7 cellular contexts compared by ENCODE assay signal in the genomic region with DNA sequence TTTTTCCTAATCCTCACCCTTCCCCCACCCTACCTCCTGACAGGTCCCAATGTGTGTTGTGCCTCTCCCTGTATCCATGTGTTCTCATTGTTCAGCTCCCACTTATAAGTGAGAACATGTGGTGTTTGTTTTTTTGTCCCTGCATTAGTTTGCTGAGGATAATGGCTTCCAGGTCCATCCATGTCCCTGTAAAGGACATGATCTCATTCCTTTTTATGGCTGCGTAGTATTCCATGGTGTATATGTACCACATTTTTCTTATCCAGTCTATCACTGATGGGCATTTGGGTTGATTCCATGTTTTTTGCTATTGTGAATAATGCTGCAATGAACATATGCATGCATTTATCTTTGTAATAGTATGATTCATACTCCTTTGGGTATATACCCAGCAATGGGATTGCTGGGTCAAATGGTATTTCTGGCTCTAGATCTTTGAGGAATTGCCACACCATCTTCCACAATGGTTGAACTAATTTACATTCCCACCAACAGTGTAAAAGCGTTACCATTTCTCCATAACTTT. TPM values are rescaled to one million over a fixed set of nuclear protein-coding genes. Genes with fewer than 3 reads are reported as not detected.
DNase-seq lines count a peak whose midpoint lies in the region; ATAC-seq, FAIRE-seq and TF ChIP-seq lines count a peak whose summit lies in the region.
"Not testable (repeated sequence)": the region's sequence is repeated elsewhere in the genome, so short reads cannot be mapped to it uniquely, and the experiment has no call there.

No MANE protein-coding gene starts in this region.

- TF ChIP-seq CTCF in HEK293 (tag by site-specific recombination; IDR thresholded peaks at IDR 0.05); OCI-LY7 (conservative IDR thresholded peaks at IDR 0.05; ENCODE audit: low read length); K562 (IDR thresholded peaks at IDR 0.05 in 2 of 3, conservative IDR thresholded peaks at IDR 0.05 in 1 of 3; ENCODE audit: insufficient read depth in 2 of 3, low read depth in 1 of 3, low read length in 3 of 3): not testable (repeated sequence)

- in situ Hi-C loops in K562 (cut with MboI) = not testable (repeated sequence)

- H3K4me2 ChIP-seq in OCI-LY7 (ENCODE audit: low read length); K562 (ENCODE audit: insufficient read depth, low read length): not testable (repeated sequence)

- not testable (repeated sequence) for H3K27me3 ChIP-seq in CD4-positive, alpha-beta memory T cell (ENCODE audit: insufficient read depth, low read length); K562 (ENCODE audit: control insufficient read depth in 2 of 2, insufficient read depth in 2 of 2, low read length in 2 of 2)

- not testable (repeated sequence) for H3K36me3 Mint-ChIP-seq in CD4-positive, alpha-beta memory T cell; activated naive CD4-positive, alpha-beta T cell treated with anti-CD3 and anti-CD28 coated beads for 36 hours (ENCODE audit: low read depth); stimulated activated effector memory CD8-positive, alpha-beta T cell treated with anti-CD3 and anti-CD28 coated beads, Interleukin-12 subunit alpha, Interleukin-12 subunit beta, amount 100 ng/mL, for 72 hours

- H3K4me3 ChIP-seq in CD4-positive, alpha-beta memory T cell (ENCODE audit: low read length in 2 of 2); HEK293 (ENCODE audit: low read depth, low read length); OCI-LY7 (ENCODE audit: low read depth, low read length, poor library complexity, severe bottlenecking); K562: not testable (repeated sequence)

- H3K27me3 Mint-ChIP-seq in CD4-positive, alpha-beta memory T cell; activated naive CD4-positive, alpha-beta T cell treated with anti-CD3 and anti-CD28 coated beads for 36 hours (ENCODE audit: low read depth): not testable (repeated sequence)

- H3K4me3 Mint-ChIP-seq in CD4-positive, alpha-beta memory T cell = peak overlapping the region in 2 of 8 donors; percentile 13 to 23
- not testable (repeated sequence) for H3K4me3 Mint-ChIP-seq in activated naive CD4-positive, alpha-beta T cell treated with anti-CD3 and anti-CD28 coated beads for 36 hours; stimulated activated effector memory CD8-positive, alpha-beta T cell treated with anti-CD3 and anti-CD28 coated beads, Interleukin-12 subunit alpha, Interleukin-12 subunit beta, amount 100 ng/mL, for 72 hours

- CTCF ChIA-PET in CD4-positive, alpha-beta memory T cell (lab: Charles Lee; ENCODE audit: partially characterized antibody) = interaction anchor here (1.0 to 1.1 kb wide), 2 partner anchors 10 to 89 kb away, joined by 3 to 4 read pairs; no protein-coding TSS in a partner anchor
- CTCF ChIA-PET in HEK293 (lab: Yijun Ruan, JAX); OCI-LY7 (lab: Charles Lee; ENCODE audit: unreplicated experiment); K562 (lab: Yijun Ruan, JAX; ENCODE audit: low intra/inter-chr PET ratio): not testable (repeated sequence)
- CTCF ChIA-PET in activated naive CD4-positive, alpha-beta T cell treated with anti-CD3 and anti-CD28 coated beads for 36 hours (lab: Charles Lee) = interaction anchor here (1.0 to 1.5 kb wide), 2 partner anchors 9 to 14 kb away, joined by 3 to 5 read pairs; no protein-coding TSS in a partner anchor

- intact Hi-C loops in CD4-positive, alpha-beta memory T cell (cut with micrococcal nuclease); OCI-LY7 (cut with micrococcal nuclease; ENCODE audit: unreplicated experiment); activated naive CD4-positive, alpha-beta T cell treated with anti-CD3 and anti-CD28 coated beads for 36 hours (cut with micrococcal nuclease); K562 (cut with micrococcal nuclease): not testable (repeated sequence)

- not testable (repeated sequence) for H3K79me2 ChIP-seq in OCI-LY7 (ENCODE audit: insufficient read depth, low read depth, low read length); K562 (ENCODE audit: control insufficient read depth, insufficient read depth, low read length)

- H3K36me3 ChIP-seq in CD4-positive, alpha-beta memory T cell (ENCODE audit: insufficient read depth, low read length); HEK293 (ENCODE audit: control insufficient read depth in 2 of 2, insufficient read depth in 1 of 2, low read length in 2 of 2); OCI-LY7 (ENCODE audit: insufficient read depth, low read length); K562 (ENCODE audit: control insufficient read depth, insufficient read depth, low read length): not testable (repeated sequence)

- H3K9me3 Mint-ChIP-seq in CD4-positive, alpha-beta memory T cell; activated naive CD4-positive, alpha-beta T cell treated with anti-CD3 and anti-CD28 coated beads for 36 hours; stimulated activated effector memory CD8-positive, alpha-beta T cell treated with anti-CD3 and anti-CD28 coated beads, Interleukin-12 subunit alpha, Interleukin-12 subunit beta, amount 100 ng/mL, for 72 hours: not testable (repeated sequence)

- not testable (repeated sequence) for TF ChIP-seq POLR2A in K562 (conservative IDR thresholded peaks at IDR 0.05)

- H4K20me1 ChIP-seq in OCI-LY7 (ENCODE audit: insufficient read depth, low read length); K562 (replicated peaks; ENCODE audit: control insufficient read depth, insufficient read depth, low read length): not testable (repeated sequence)

- POLR2A ChIA-PET in CD4-positive, alpha-beta memory T cell (lab: Charles Lee; ENCODE audit: partially characterized antibody) = interaction anchor here (1.0 to 5.4 kb wide), 3 partner anchors 10 to 24 kb away, joined by 4 to 41 read pairs (median 15); partner anchors contain the start of gene STK17B
- POLR2A ChIA-PET in HEK293 (lab: Yijun Ruan, JAX); K562 (lab: Yijun Ruan, JAX): not testable (repeated sequence)
- POLR2A ChIA-PET in OCI-LY7 (lab: Charles Lee) = interaction anchor here (2.5 to 10.3 kb wide), 6 partner anchors 11 to 51 kb away, joined by 9 to 104 read pairs (median 20); no protein-coding TSS in a partner anchor

- not testable (repeated sequence) for ATAC-seq in K562; stimulated activated effector memory CD8-positive, alpha-beta T cell treated with anti-CD3 and anti-CD28 coated beads, Interleukin-12 subunit alpha, Interleukin-12 subunit beta, amount 100 ng/mL, for 72 hours

- not testable (repeated sequence) for H3K9me1 ChIP-seq in K562 (ENCODE audit: control insufficient read depth, insufficient read depth, low read length)

- DNase-seq in CD4-positive, alpha-beta memory T cell; OCI-LY7 (ENCODE audit: low spot score); activated naive CD4-positive, alpha-beta T cell treated with anti-CD3 and anti-CD28 coated beads for 36 hours; K562 (ENCODE audit: extremely low read depth in 1 of 4, low spot score in 3 of 4); stimulated activated effector memory CD8-positive, alpha-beta T cell treated with anti-CD3 and anti-CD28 coated beads, Interleukin-12 subunit alpha, Interleukin-12 subunit beta, amount 100 ng/mL, for 72 hours (ENCODE audit: low spot score in 2 of 2): not testable (repeated sequence)
- peak; percentile 61 for DNase-seq in fibroblast of peridontal ligament (ENCODE audit: extremely low read depth)

- peaks cover 58 to 92% (median 75%) of the 10 kb centered on the region in 4 donors for H3K4me1 Mint-ChIP-seq in CD4-positive, alpha-beta memory T cell
- H3K4me1 Mint-ChIP-seq in activated naive CD4-positive, alpha-beta T cell treated with anti-CD3 and anti-CD28 coated beads for 36 hours (ENCODE audit: low read depth) = peaks cover 80% of the 10 kb centered on the region
- peaks cover 40% of the 10 kb centered on the region for H3K4me1 Mint-ChIP-seq in stimulated activated effector memory CD8-positive, alpha-beta T cell treated with anti-CD3 and anti-CD28 coated beads, Interleukin-12 subunit alpha, Interleukin-12 subunit beta, amount 100 ng/mL, for 72 hours

- peak overlapping the region; percentile 50 to 86 (median 62) for H3K27ac Mint-ChIP-seq in CD4-positive, alpha-beta memory T cell
- peak overlapping the region; percentile 56 for H3K27ac Mint-ChIP-seq in activated naive CD4-positive, alpha-beta T cell treated with anti-CD3 and anti-CD28 coated beads for 36 hours
- H3K27ac Mint-ChIP-seq in stimulated activated effector memory CD8-positive, alpha-beta T cell treated with anti-CD3 and anti-CD28 coated beads, Interleukin-12 subunit alpha, Interleukin-12 subunit beta, amount 100 ng/mL, for 72 hours = peak overlapping the region; percentile 48

- H3K9me2 ChIP-seq in OCI-LY7 (ENCODE audit: insufficient read depth, low read length) = not testable (repeated sequence)

- FAIRE-seq in K562 (lab: Jason Lieb, UNC) = not testable (repeated sequence)

- not testable (repeated sequence) for TF ChIP-seq EP300 in K562 (IDR thresholded peaks at IDR 0.05; ENCODE audit: low read length)

- H3K9ac ChIP-seq in K562 (ENCODE audit: insufficient read depth in 1 of 2, low read depth in 2 of 2, low read length in 2 of 2) = not testable (repeated sequence)

- H3K27ac ChIP-seq in CD4-positive, alpha-beta memory T cell (ENCODE audit: low read depth, low read length); HEK293 (ENCODE audit: extremely low read depth, low read depth, low read length); K562 (ENCODE audit: extremely low read depth, low read depth, low read length): not testable (repeated sequence)
- H3K27ac ChIP-seq in OCI-LY7 (ENCODE audit: low read depth, low read length, poor library complexity, severe bottlenecking) = peak overlapping the region; percentile 57

- TF ChIP-seq RAD21 in K562 (CRISPR knock-in tag; conservative IDR thresholded peaks at IDR 0.05 in 1 of 2, IDR thresholded peaks at IDR 0.05 in 1 of 2) = not testable (repeated sequence)

- not testable (repeated sequence) for H2AFZ ChIP-seq in OCI-LY7 (ENCODE audit: low read length); K562 (ENCODE audit: low read depth, low read length)

- not testable (repeated sequence) for H3K9me3 ChIP-seq in CD4-positive, alpha-beta memory T cell (ENCODE audit: control insufficient read depth in 1 of 2, low read length in 2 of 2); HEK293 (ENCODE audit: control insufficient read depth, insufficient read depth, low read depth, low read length); OCI-LY7 (ENCODE audit: low read length); K562 (replicated peaks; ENCODE audit: control insufficient read depth, insufficient read depth, low read depth, low read length)

- H3K4me1 ChIP-seq in CD4-positive, alpha-beta memory T cell (ENCODE audit: insufficient read depth, low read length) = peaks cover 71% of the 10 kb centered on the region
- not testable (repeated sequence) for H3K4me1 ChIP-seq in HEK293 (ENCODE audit: control insufficient read depth, insufficient read depth, low read length); K562 (replicated peaks in 1 of 2; ENCODE audit: control insufficient read depth in 2 of 2, insufficient read depth in 2 of 2, low read length in 2 of 2)
- H3K4me1 ChIP-seq in OCI-LY7 (ENCODE audit: insufficient read depth, low read length, poor library complexity, severe bottlenecking) = peaks cover 76% of the 10 kb centered on the region

- WGBS in K562 (ENCODE audit: insufficient coverage, low coverage, missing lambda C conversion rate) = 75% methylated on average over 2 of the region's 2 CpGs

- not testable (repeated sequence) for BruUV-seq in OCI-LY7 (replicated peaks; lab: Mats Ljungman, UMichigan); K562 (replicated peaks; lab: Mats Ljungman, UMichigan)

RNA-seq across cellular contexts. Expression of gene STK17B, which starts 15.9 kb away (rescaled TPM):
- total RNA-seq in CD4-positive, alpha-beta memory T cell = 100 to 1,000 TPM; 234 to 243 TPM
- polyA plus RNA-seq in CD4-positive, alpha-beta memory T cell = 10 to 100 TPM; 79.7 to 93.1 TPM
- total RNA-seq in OCI-LY7 (2014; rRNA removed; shearing (Covaris generic)) = 87.4 and 95.0 TPM in 2 replicates
- total RNA-seq in OCI-LY7 (2022) (148 and 182 TPM in 2 replicates), K562 (2014; rRNA removed) (8.2 and 8.5 TPM in 2 replicates), K562 (2014; rRNA removed; fragmentation: Illumina TruSeq; extraction: Trizol) (13.1 and 17.5 TPM in 2 replicates), K562 (2015; rRNA removed; fragmentation: Illumina TruSeq; extraction: Trizol) (15.2 and 17.7 TPM in 2 replicates), K562 (2021) (9.5 and 10.6 TPM in 2 replicates)
- 100 to 1,000 TPM; 141 to 143 TPM for total RNA-seq in activated naive CD4-positive, alpha-beta T cell treated with anti-CD3 and anti-CD28 coated beads for 36 hours
- 7.1 and 33.2 TPM in 2 replicates for total RNA-seq in K562 (2011; cell fraction: chromatin; rRNA removed; ENCODE audit: low replicate concordance)
- 3.5 and 5.3 TPM in 2 replicates for total RNA-seq in K562 (2011; cell fraction: nucleolus; rRNA removed)
- 11.3 and 18.7 TPM in 2 replicates for total RNA-seq in K562 (2011; cell fraction: nucleoplasm; rRNA removed)
- polyA plus RNA-seq in K562 (2011; rRNA removed) (10.0 and 11.7 TPM in 2 replicates), K562 (2014; fragmentation: Illumina TruSeq; extraction: Trizol) (6.6 and 7.6 TPM in 2 replicates), K562 (2014; fragmentation: Nextera tagmentation; extraction: Ambion mirVana) (1 to 10 TPM; 2.3 to 3.0 TPM), K562 (2014; rRNA removed) (4.5 TPM in 2 replicates)
- polyA plus RNA-seq in K562 (2011; cell fraction: cytosol; rRNA removed) = 1.4 and 2.8 TPM in 2 replicates
- polyA plus RNA-seq in K562 (2011; cell fraction: nucleus; rRNA removed) = 2.9 and 5.0 TPM in 2 replicates
- polyA plus RNA-seq in K562 (2012) = 6.2 and 7.9 TPM in 2 replicates
- 18.0 and 24.4 TPM in 2 replicates for polyA minus RNA-seq in K562 (2011; rRNA and poly(A)+ RNA removed)
- polyA minus RNA-seq in K562 (2011; cell fraction: cytosol; rRNA and poly(A)+ RNA removed) = 7.1 and 7.9 TPM in 2 replicates
- 8.5 and 15.6 TPM in 2 replicates for polyA minus RNA-seq in K562 (2011; cell fraction: nucleus; rRNA and poly(A)+ RNA removed)
